14 cellular contexts compared by ENCODE assay signal in the genomic region with DNA sequence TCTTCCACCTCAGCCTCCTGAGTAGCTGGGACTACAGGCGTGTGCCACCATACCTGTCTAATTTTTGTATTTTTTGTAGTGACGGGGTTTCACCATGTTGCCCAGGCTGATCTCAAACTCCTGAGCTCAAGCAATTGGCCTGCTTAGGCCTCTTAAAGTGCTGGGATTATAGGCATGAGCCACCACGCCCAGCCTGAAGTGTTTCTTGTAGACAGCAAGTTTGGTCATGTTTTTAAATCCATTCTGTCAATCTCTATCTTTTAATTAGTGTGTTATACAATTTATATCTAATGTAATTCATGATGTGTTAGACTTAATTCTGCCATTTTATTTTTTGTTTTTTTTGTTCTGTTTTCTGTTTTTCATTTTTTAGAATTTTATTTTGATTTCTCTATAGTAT. TPM values are rescaled to one million over a fixed set of nuclear protein-coding genes. Genes with fewer than 3 reads are reported as not detected.
A peak's percentile ranks its signal among the peaks of the same experiment; 100 is the strongest.
DNase-seq lines count a peak whose midpoint lies in the region; ATAC-seq, FAIRE-seq and TF ChIP-seq lines count a peak whose summit lies in the region.
"Had no signal": no experiment of that assay in that cellular context is flagged by ENCODE, and none has a peak within 500 bp of the region (broad histone marks: within the 10 kb centered on the region; RNA-seq: fewer than 3 reads in every experiment).

No MANE protein-coding gene starts in this region.

- no peak for TF ChIP-seq POLR2A in breast epithelium (IDR thresholded peaks at IDR 0.05)

- no peak overlapping the region for H3K4me3 ChIP-seq in mammary epithelial cell (replicated peaks in 1 of 3; ENCODE audit: insufficient read depth in 1 of 3, low read depth in 2 of 3, low read length in 3 of 3)
- no peak overlapping the region for H3K4me3 ChIP-seq in breast epithelium
- H3K4me3 ChIP-seq in bronchial epithelial cell (ENCODE audit: low read depth, low read length): no peak overlapping the region
- no peak overlapping the region for H3K4me3 ChIP-seq in small intestine (ENCODE audit: low read depth in 1 of 2, low read length in 2 of 2)

- no peaks in the 10 kb centered on the region for H3K36me3 ChIP-seq in mammary epithelial cell (ENCODE audit: insufficient read depth, low read length)
- no peaks in the 10 kb centered on the region for H3K36me3 ChIP-seq in breast epithelium
- no peaks in the 10 kb centered on the region for H3K36me3 ChIP-seq in bronchial epithelial cell (ENCODE audit: control insufficient read depth, insufficient read depth, low read length)
- H3K36me3 ChIP-seq in small intestine (ENCODE audit: control insufficient read depth in 2 of 2, insufficient read depth in 2 of 2, low read length in 2 of 2): no peaks in the 10 kb centered on the region

- H3K4me2 ChIP-seq in mammary epithelial cell (ENCODE audit: insufficient read depth, low read depth, low read length): no peak overlapping the region

- no peak overlapping the region for H3K9ac ChIP-seq in mammary epithelial cell (ENCODE audit: insufficient read depth, low read length)

- WGBS in mammary epithelial cell (ENCODE audit: low coverage, missing lambda C conversion rate): 90% methylated on average over 3 of the region's 3 CpGs
- WGBS in small intestine, 3 donors: 73 to 92% (median 79%) methylated on average over 3 of the region's 3 CpGs

- ATAC-seq in GM18873 (IDR thresholded peaks at IDR 0.05; ENCODE audit: low FRiP score, unreplicated experiment) (no peak), GM18502 (IDR thresholded peaks at IDR 0.05; ENCODE audit: poor library complexity, unreplicated experiment) (no peak)

- H3K27ac ChIP-seq in mammary epithelial cell (ENCODE audit: insufficient read depth, low read depth, low read length) (no peak overlapping the region), breast epithelium (no peak overlapping the region), small intestine (ENCODE audit: low read depth in 1 of 2, low read length in 1 of 2) (no peak overlapping the region)

- H3K4me1 ChIP-seq in mammary epithelial cell (ENCODE audit: insufficient read depth, low read length) (peaks cover 8% of the 10 kb centered on the region), breast epithelium (no peaks in the 10 kb centered on the region), small intestine (ENCODE audit: control insufficient read depth in 2 of 2, insufficient read depth in 1 of 2, low read depth in 1 of 2, low read length in 1 of 2) (no peaks in the 10 kb centered on the region)

- H3K27me3 ChIP-seq in mammary epithelial cell (ENCODE audit: insufficient read depth, low read length) (no peaks in the 10 kb centered on the region), breast epithelium (no peaks in the 10 kb centered on the region), bronchial epithelial cell (ENCODE audit: control insufficient read depth, insufficient read depth, low read length) (no peaks in the 10 kb centered on the region), small intestine (ENCODE audit: control insufficient read depth in 2 of 2, insufficient read depth in 2 of 2, low read length in 2 of 2) (no peaks in the 10 kb centered on the region)

- FAIRE-seq in bronchial epithelial cell (lab: Jason Lieb, UNC): no peak
- FAIRE-seq in frontal cortex (lab: Jason Lieb, UNC): peak; percentile 93
- peak; percentile 19 for FAIRE-seq in small intestine (lab: Jason Lieb, UNC)
- FAIRE-seq: A204.1, GM12891 had no signal

- BruUV-seq in mammary epithelial cell (replicated peaks; lab: Mats Ljungman, UMichigan): no TSS peak

- CTCF ChIA-PET in mammary epithelial cell (lab: Charles Lee; ENCODE audit: low non-redundant PET): interaction anchor here (0.6 kb wide), 1 partner anchor 7 kb away, joined by 3 read pairs; no protein-coding TSS in a partner anchor

- H4K20me1 ChIP-seq in mammary epithelial cell (ENCODE audit: insufficient read depth, low read length): no peaks in the 10 kb centered on the region

- TF ChIP-seq CTCF in mammary epithelial cell (conservative IDR thresholded peaks at IDR 0.05 in 1 of 2, IDR thresholded peaks at IDR 0.05 in 1 of 2; ENCODE audit: extremely low read depth in 1 of 2, insufficient read depth in 1 of 2, low read depth in 1 of 2, low read length in 2 of 2) (no peak), breast epithelium (IDR thresholded peaks at IDR 0.05) (no peak), bronchial epithelial cell (IDR thresholded peaks at IDR 0.05; ENCODE audit: insufficient read depth, low read length, severe bottlenecking) (no peak)

- DNase-seq in mammary epithelial cell: peak; percentile 28
- no peak for DNase-seq in breast epithelium (ENCODE audit: low spot score in 2 of 2)
- DNase-seq in bronchial epithelial cell (ENCODE audit: low read depth): peak; percentile 66
- no peak for DNase-seq in frontal cortex (ENCODE audit: low spot score in 2 of 2)
- no peak for DNase-seq in small intestine
- DNase-seq: C1 segment of cervical spinal cord; CD4-positive, alpha-beta T cell; DMS79; HCEC 1CT; IMR-90 had no signal

- H3K9me3 ChIP-seq in mammary epithelial cell (replicated peaks; ENCODE audit: insufficient read depth, low read length): no peaks in the 10 kb centered on the region
- no peaks in the 10 kb centered on the region for H3K9me3 ChIP-seq in breast epithelium
- no peaks in the 10 kb centered on the region for H3K9me3 ChIP-seq in small intestine (ENCODE audit: control insufficient read depth, low read depth)

- H2AFZ ChIP-seq in mammary epithelial cell (ENCODE audit: low read depth, low read length): peak overlapping the region; percentile 64

- H3K79me2 ChIP-seq in mammary epithelial cell (ENCODE audit: insufficient read depth, low read length): no peaks in the 10 kb centered on the region

- dilution Hi-C loops in mammary epithelial cell (cut with HindIII; ENCODE audit: low sequenced_read_pairs): no loop called here

- in situ Hi-C loops in mammary epithelial cell (cut with MboI; ENCODE audit: low sequenced_read_pairs in 2 of 2): no loop called here

- intact Hi-C loops in mammary epithelial cell (cut with micrococcal nuclease): no loop called here
- intact Hi-C loops in breast epithelium (cut with DNase I; ENCODE audit: low total_unique reads): no loop called here

RNA-seq across cellular contexts. Expression of a gene that starts 17.2 kb away (rescaled TPM):
- total RNA-seq in mammary epithelial cell (10 to 100 TPM; 17.0 to 19.3 TPM), breast epithelium (100 to 1,000 TPM in 1 of 3 donors, 10 to 100 TPM in 2; 75.4 to 137 (median 79.5) TPM), bronchial epithelial cell (26.5 and 48.7 TPM in 2 replicates), frontal cortex (60.3 TPM)
- polyA plus RNA-seq in mammary epithelial cell (10.5 TPM), small intestine (10 to 100 TPM; 12.0 to 19.2 (median 16.8) TPM)
- 10.4 TPM for polyA minus RNA-seq in mammary epithelial cell

Comparison
In these comparisons a context has a peak if more than half of its experiments do, and no peak if none do; other contexts are left out.
1. DNase-seq: peak in mammary epithelial cell (single experiment) and bronchial epithelial cell (single experiment); none in breast epithelium (0 of 2), frontal cortex (0 of 2) and small intestine (single experiment).